Comparison of ENCODE assay signal across 30 cellular contexts in the genomic region with DNA sequence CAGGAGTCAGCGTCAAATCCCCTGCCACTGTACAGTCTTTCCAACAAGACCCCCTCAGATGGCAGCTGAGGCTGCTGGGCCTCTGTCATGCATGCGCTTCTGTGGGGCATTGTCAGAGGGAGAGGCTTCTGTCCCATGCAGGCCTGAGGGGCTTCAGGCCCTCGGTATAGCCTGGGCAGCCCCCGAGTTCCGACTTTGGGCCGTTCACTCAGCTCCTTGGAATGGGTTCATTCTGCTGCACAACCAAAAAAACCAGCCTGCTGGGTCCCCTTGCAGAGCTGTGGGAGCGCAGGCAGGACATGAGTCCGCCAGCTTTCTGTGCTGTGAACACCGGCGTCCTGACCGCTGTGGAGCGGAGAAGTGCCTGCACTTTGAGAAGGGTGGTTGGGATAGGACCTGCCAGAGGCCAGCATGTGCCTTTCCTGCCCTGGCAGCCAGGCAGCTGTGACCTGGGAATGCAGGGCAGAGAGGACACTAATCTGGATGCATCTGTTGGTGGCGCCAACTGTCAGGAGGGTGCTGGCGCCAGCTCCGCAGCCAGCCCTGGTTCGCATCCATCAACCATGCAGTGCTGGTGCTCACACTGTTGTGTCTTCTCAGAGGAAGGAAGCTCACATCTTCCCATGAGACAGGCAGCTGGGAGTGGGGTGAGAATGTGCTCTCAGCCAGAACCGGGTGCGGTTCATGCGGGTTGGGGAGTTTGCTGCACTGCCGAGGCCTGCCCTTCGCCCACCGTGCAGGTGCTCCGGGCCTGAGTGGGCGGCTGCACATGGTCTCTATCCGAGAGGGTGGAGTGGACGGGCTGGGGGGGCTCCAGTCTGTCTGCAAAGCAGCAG. TPM values are rescaled to one million over a fixed set of nuclear protein-coding genes. Genes with fewer than 3 reads are reported as not detected.
A peak's percentile ranks its signal among the peaks of the same experiment; 100 is the strongest.
DNase-seq lines count a peak whose midpoint lies in the region; ATAC-seq and TF ChIP-seq lines count a peak whose summit lies in the region.
"Had no signal": no experiment of that assay in that cellular context is flagged by ENCODE, and none has a peak within 500 bp of the region (broad histone marks: within the 10 kb centered on the region; RNA-seq: fewer than 3 reads in every experiment).

No MANE protein-coding gene starts in this region.

- peaks cover 4% of the 10 kb centered on the region for H3K9me3 Mint-ChIP-seq in stimulated activated memory B cell treated with anti-CD40 and anti-IgM and Interleukin-4, amounts not matched to agents 10 μg/mL and 1 μg/mL and 100 μg/mL, for 72 hours
- H3K9me3 Mint-ChIP-seq: activated naive CD8-positive, alpha-beta T cell treated with anti-CD3 and anti-CD28 coated beads, Interleukin-2, amount 50 U/mL, for 24 hours had no signal

- TF ChIP-seq POLR2A in prostate gland (IDR thresholded peaks at IDR 0.05) = no peak

- ATAC-seq in right cardiac atrium = peak; percentile 34 to 35
- peak; percentile 43 for ATAC-seq in stimulated activated memory B cell treated with anti-CD40 and anti-IgM and Interleukin-4, amounts not matched to agents 10 μg/mL and 1 μg/mL and 100 μg/mL, for 72 hours
- ATAC-seq: activated naive CD8-positive, alpha-beta T cell treated with anti-CD3 and anti-CD28 coated beads, Interleukin-2, amount 50 U/mL, for 24 hours; foreskin keratinocyte; stimulated activated naive CD8-positive, alpha-beta T cell treated with anti-CD3 and anti-CD28 coated beads, Interleukin-15, Interleukin-2, amounts not matched to agents 100 U/mL and 50 U/mL, for 24 hours had no signal

- H3K4me1 Mint-ChIP-seq in stimulated activated memory B cell treated with anti-CD40 and anti-IgM and Interleukin-4, amounts not matched to agents 10 μg/mL and 1 μg/mL and 100 μg/mL, for 72 hours = peaks cover 8% of the 10 kb centered on the region
- H3K4me1 Mint-ChIP-seq: activated naive CD8-positive, alpha-beta T cell treated with anti-CD3 and anti-CD28 coated beads, Interleukin-2, amount 50 U/mL, for 24 hours had no signal

- peaks cover 29% of the 10 kb centered on the region for H3K27me3 Mint-ChIP-seq in stimulated activated memory B cell treated with anti-CD40 and anti-IgM and Interleukin-4, amounts not matched to agents 10 μg/mL and 1 μg/mL and 100 μg/mL, for 72 hours
- H3K27me3 Mint-ChIP-seq: activated naive CD8-positive, alpha-beta T cell treated with anti-CD3 and anti-CD28 coated beads, Interleukin-2, amount 50 U/mL, for 24 hours had no signal

- peak; percentile 57 to 72 for DNase-seq in NCI-H524 (lab: John Stamatoyannopoulos, UW)
- DNase-seq in NCI-H524 treated with DMSO at 0.1 percent for 48 hours (lab: John Stamatoyannopoulos, UW) = no peak
- DNase-seq in RWPE1 (ENCODE audit: low spot score) = no peak
- peak in 1 of 3 donors; percentile 63 for DNase-seq in right cardiac atrium
- DNase-seq in GM20000 (ENCODE audit: low spot score) = no peak
- DNase-seq in AG20443 (ENCODE audit: low spot score) = no peak
- DNase-seq in prostate gland (ENCODE audit: low spot score) = no peak
- DNase-seq: 8988T; activated CD4-positive, alpha-beta T cell treated with anti-CD3 and anti-CD28 coated beads for 48 hours; activated CD8-positive, alpha-beta memory T cell treated with anti-CD3 and anti-CD28 coated beads for 24 hours; activated gamma-delta T cell treated with Interleukin-2 at 50 U/mL for 16 hours; activated naive CD8-positive, alpha-beta T cell treated with anti-CD3 and anti-CD28 coated beads, Interleukin-2, amount 50 U/mL, for 24 hours; activated T-cell treated with anti-CD3 and anti-CD28 coated beads, Interleukin-2, amount 50 U/mL, for 1 hour; cerebellar nuclear complex; DMS53; foreskin keratinocyte; HCEC 1CT; kidney glomerular epithelial cell; mesenchymal stem cell; NCI-H1092; NCI-H2029; NCI-H2227 treated with DMSO at 0.1 percent for 48 hours; NCI-H774; RPMI8226; stimulated activated naive CD8-positive, alpha-beta T cell treated with anti-CD3 and anti-CD28 coated beads, Interleukin-15, Interleukin-2, amounts not matched to agents 100 U/mL and 50 U/mL, for 24 hours; T-helper 2 cell; testis had no signal

- no peak overlapping the region for H3K27ac Mint-ChIP-seq in stimulated activated memory B cell treated with anti-CD40 and anti-IgM and Interleukin-4, amounts not matched to agents 10 μg/mL and 1 μg/mL and 100 μg/mL, for 72 hours
- H3K27ac Mint-ChIP-seq: activated naive CD8-positive, alpha-beta T cell treated with anti-CD3 and anti-CD28 coated beads, Interleukin-2, amount 50 U/mL, for 24 hours had no signal

- CTCF ChIA-PET in RWPE1 (lab: Yijun Ruan, JAX) = interaction anchor here (0.6 to 1.3 kb wide), 2 partner anchors 18 to 53 kb away, joined by 3 to 4 read pairs; no protein-coding TSS in a partner anchor

- no peaks in the 10 kb centered on the region for H3K36me3 ChIP-seq in prostate gland
- H3K36me3 ChIP-seq: heart right ventricle, neural progenitor cell had no signal

- H3K27me3 ChIP-seq in right cardiac atrium (ENCODE audit: control insufficient read depth, insufficient read depth) = no peaks in the 10 kb centered on the region
- no peaks in the 10 kb centered on the region for H3K27me3 ChIP-seq in prostate gland (replicated peaks; ENCODE audit: insufficient read depth)
- H3K27me3 ChIP-seq: foreskin keratinocyte, neural progenitor cell, testis had no signal

- no peak for TF ChIP-seq CTCF in RWPE1 (conservative IDR thresholded peaks at IDR 0.05; ENCODE audit: low read depth)
- no peak for TF ChIP-seq CTCF in GM20000 (IDR thresholded peaks at IDR 0.05; ENCODE audit: extremely low read depth, missing control alignments)
- no peak for TF ChIP-seq CTCF in prostate gland (IDR thresholded peaks at IDR 0.05)

- H3K9me3 ChIP-seq in right cardiac atrium (ENCODE audit: control insufficient read depth, low read length) (no peaks in the 10 kb centered on the region), prostate gland (no peaks in the 10 kb centered on the region)
- H3K9me3 ChIP-seq: testis had no signal

- no peak overlapping the region for H3K4me3 Mint-ChIP-seq in stimulated activated memory B cell treated with anti-CD40 and anti-IgM and Interleukin-4, amounts not matched to agents 10 μg/mL and 1 μg/mL and 100 μg/mL, for 72 hours
- H3K4me3 Mint-ChIP-seq: activated naive CD8-positive, alpha-beta T cell treated with anti-CD3 and anti-CD28 coated beads, Interleukin-2, amount 50 U/mL, for 24 hours; neural progenitor cell had no signal

- POLR2A ChIA-PET in RWPE1 (lab: Yijun Ruan, JAX; ENCODE audit: low non-redundant PET) = interaction anchor here (0.5 kb wide), 1 partner anchor 53 kb away, joined by 5 read pairs; no protein-coding TSS in a partner anchor

- no peak overlapping the region for H3K4me3 ChIP-seq in right cardiac atrium (ENCODE audit: low read length)
- no peak overlapping the region for H3K4me3 ChIP-seq in prostate gland
- H3K4me3 ChIP-seq: heart right ventricle, neural progenitor cell, testis had no signal

- WGBS in right cardiac atrium = 81% methylated on average over 26 of the region's 26 CpGs
- WGBS in prostate gland = 90% methylated on average over 23 of the region's 26 CpGs

- no peaks in the 10 kb centered on the region for H3K4me1 ChIP-seq in right cardiac atrium (ENCODE audit: control insufficient read depth, insufficient read depth, low read length)
- H3K4me1 ChIP-seq in prostate gland (replicated peaks) = no peaks in the 10 kb centered on the region
- H3K4me1 ChIP-seq: foreskin keratinocyte, neural progenitor cell, testis had no signal

- H3K27ac ChIP-seq in RWPE1 = peak overlapping the region; percentile 51
- no peak overlapping the region for H3K27ac ChIP-seq in right cardiac atrium (ENCODE audit: low read length)
- H3K27ac ChIP-seq in prostate gland = no peak overlapping the region
- H3K27ac ChIP-seq: foreskin keratinocyte, neural progenitor cell, testis had no signal

- no peaks in the 10 kb centered on the region for H3K36me3 Mint-ChIP-seq in stimulated activated memory B cell treated with anti-CD40 and anti-IgM and Interleukin-4, amounts not matched to agents 10 μg/mL and 1 μg/mL and 100 μg/mL, for 72 hours
- H3K36me3 Mint-ChIP-seq: neural progenitor cell had no signal

- intact Hi-C loops in right cardiac atrium (cut with DNase I) = no loop called here
- intact Hi-C loops in prostate gland (cut with DNase I) = no loop called here

RNA-seq across cellular contexts. Expression of a gene that starts 14.3 kb away (rescaled TPM):
- total RNA-seq in right cardiac atrium (1 to 10 TPM; 1.8 to 5.2 (median 2.9) TPM), prostate gland (10 to 100 TPM in 1 of 2 donors, 1 to 10 TPM in 1; 9.6 to 56.0 TPM)
- 2.8 TPM for polyA plus RNA-seq in right cardiac atrium

Comparison
In these comparisons a context has a peak if more than half of its experiments do, and no peak if none do; other contexts are left out.
1. DNase-seq: peak in NCI-H524 (2 of 2); none in NCI-H524 treated with DMSO at 0.1 percent for 48 hours (single experiment), RWPE1 (single experiment), GM20000 (single experiment), AG20443 (single experiment) and prostate gland (single experiment).